In genomic region chr15:33490703-33491102, GRCh38 we compare ENCODE assay signal across 22 cellular contexts.
DNase-seq lines count a peak whose midpoint lies in the region; ATAC-seq lines count a peak whose summit lies in the region.
"Had no signal": no experiment of that assay in that cellular context is flagged by ENCODE, and none has a peak within 500 bp of the region (broad histone marks: within the 10 kb centered on the region; RNA-seq: fewer than 3 reads in every experiment).

No MANE protein-coding gene starts in this region.

- H3K27ac ChIP-seq in right cardiac atrium (ENCODE audit: low read length) = no peak overlapping the region
- no peak overlapping the region for H3K27ac ChIP-seq in mesenchymal stem cell (ENCODE audit: low read length, poor library complexity, severe bottlenecking)
- H3K27ac ChIP-seq: A549 had no signal

- no peak overlapping the region for H4K91ac ChIP-seq in mesenchymal stem cell (ENCODE audit: low read length)

- no peaks in the 10 kb centered on the region for H3K79me1 ChIP-seq in mesenchymal stem cell (replicated peaks; ENCODE audit: low read length, poor library complexity, severe bottlenecking)

- H2AK5ac ChIP-seq in mesenchymal stem cell (ENCODE audit: low read length, severe bottlenecking) = no peak overlapping the region

- no peak overlapping the region for H3K18ac ChIP-seq in mesenchymal stem cell (ENCODE audit: low read depth in 1 of 2, low read length in 2 of 2)

- H2BK12ac ChIP-seq in mesenchymal stem cell (ENCODE audit: low read length in 2 of 2) = no peak overlapping the region

- no peak overlapping the region for H2AFZ ChIP-seq in mesenchymal stem cell (ENCODE audit: low read depth, low read length)
- H2AFZ ChIP-seq: GM23338 had no signal

- no peak overlapping the region for H3K4me2 ChIP-seq in mesenchymal stem cell (ENCODE audit: low read length, poor library complexity, severe bottlenecking)
- H3K4me2 ChIP-seq: A549, GM23338 had no signal

- no peaks in the 10 kb centered on the region for H3K36me3 ChIP-seq in mesenchymal stem cell (ENCODE audit: control insufficient read depth in 1 of 2, insufficient read depth in 2 of 2, low read depth in 1 of 2, low read length in 2 of 2)

- DNase-seq in Right ventricle myocardium superior = peak; percentile 52
- no peak for DNase-seq in left cardiac atrium
- DNase-seq in right cardiac atrium = peak; percentile 18 to 88 (median 61)
- DNase-seq in cardiac septum (ENCODE audit: low spot score) = no peak
- no peak for DNase-seq in mesenchymal stem cell
- no peak for DNase-seq in Kasumi-1 (lab: John Stamatoyannopoulos, UW)
- DNase-seq: 8988T; ACHN; AML-193; C1 segment of cervical spinal cord; Calu3; CD4-positive, alpha-beta memory T cell; COR-L47; DMS53; DMS79 treated with DMSO at 0.1 percent for 48 hours; GF-D8; H9; HFFc6 had no signal

- H3K4me3 ChIP-seq in right cardiac atrium (ENCODE audit: low read length) (no peak overlapping the region), mesenchymal stem cell (ENCODE audit: insufficient read depth in 1 of 2, low read depth in 1 of 2, low read length in 2 of 2) (no peak overlapping the region)
- H3K4me3 ChIP-seq: A549, GM23338 had no signal

- no peak overlapping the region for H3K23ac ChIP-seq in mesenchymal stem cell (ENCODE audit: low read length in 2 of 2)

- H3K9me3 ChIP-seq in right cardiac atrium (ENCODE audit: control insufficient read depth, low read length) (no peaks in the 10 kb centered on the region), mesenchymal stem cell (ENCODE audit: control insufficient read depth, low read length) (peaks cover 4% of the 10 kb centered on the region)

- H2BK15ac ChIP-seq in mesenchymal stem cell (ENCODE audit: low read depth, poor library complexity, severe bottlenecking) = no peak overlapping the region

- H2BK5ac ChIP-seq in mesenchymal stem cell (ENCODE audit: low read depth, low read length, poor library complexity, severe bottlenecking) = peak overlapping the region; percentile 25

- intact Hi-C loops in Right ventricle myocardium superior (cut with DNase I) = no loop called here
- intact Hi-C loops in left cardiac atrium (cut with DNase I) = no loop called here
- intact Hi-C loops in right cardiac atrium (cut with DNase I) = no loop called here
- intact Hi-C loops in cardiac septum (cut with DNase I) = no loop called here

- no peak overlapping the region for H3K9ac ChIP-seq in mesenchymal stem cell (ENCODE audit: low read length)

- 58% methylated on average over 1 of the region's 1 CpG for WGBS in right cardiac atrium
- no CpG with 5 or more reads among the region's 1 CpG for WGBS in mesenchymal stem cell

- no peak overlapping the region for H2BK120ac ChIP-seq in mesenchymal stem cell (ENCODE audit: low read depth, low read length)

- ATAC-seq in Right ventricle myocardium superior (ENCODE audit: poor library complexity) = no peak
- no peak for ATAC-seq in left cardiac atrium
- ATAC-seq in right cardiac atrium = peak in 1 of 2 donors; percentile 47
- ATAC-seq in HG03432 (IDR thresholded peaks at IDR 0.05; ENCODE audit: unreplicated experiment) = no peak
- ATAC-seq: A549, GM23338, HCT116 had no signal

- no peak overlapping the region for H3K14ac ChIP-seq in mesenchymal stem cell (ENCODE audit: low read length in 2 of 2)

- H3K4me1 ChIP-seq in right cardiac atrium (ENCODE audit: control insufficient read depth, insufficient read depth, low read length) = peaks cover 2% of the 10 kb centered on the region
- H3K4me1 ChIP-seq in mesenchymal stem cell (ENCODE audit: control insufficient read depth, insufficient read depth, low read depth, low read length) = no peaks in the 10 kb centered on the region
- H3K4me1 ChIP-seq: A549 had no signal

- H3K27me3 ChIP-seq in right cardiac atrium (ENCODE audit: control insufficient read depth, insufficient read depth) = no peaks in the 10 kb centered on the region
- peaks cover 17 to 18% of the 10 kb centered on the region in 2 experiments for H3K27me3 ChIP-seq in mesenchymal stem cell (ENCODE audit: control insufficient read depth in 1 of 2, insufficient read depth in 1 of 2, low read length in 2 of 2)

- no peak overlapping the region for H3K4ac ChIP-seq in mesenchymal stem cell (ENCODE audit: low read depth in 1 of 2, low read length in 2 of 2)

- no peak overlapping the region for H4K8ac ChIP-seq in mesenchymal stem cell (ENCODE audit: low read length)

Comparison
In these comparisons a context has a peak if more than half of its experiments do, and no peak if none do; other contexts are left out.
1. DNase-seq: peak in Right ventricle myocardium superior (single experiment) and right cardiac atrium (3 of 3); none in left cardiac atrium (single experiment), cardiac septum (single experiment), mesenchymal stem cell (single experiment) and Kasumi-1 (0 of 2).